26 cellular contexts compared by ENCODE assay signal in genomic region chrX:153060095-153060445, GRCh38. TPM values are rescaled to one million over a fixed set of nuclear protein-coding genes. Genes with fewer than 3 reads are reported as not detected.
"Had no signal": no experiment of that assay in that cellular context is flagged by ENCODE, and none has a peak within 500 bp of the region (broad histone marks: within the 10 kb centered on the region; RNA-seq: fewer than 3 reads in every experiment).

No MANE protein-coding gene starts in this region.

- H3K27ac ChIP-seq: coronary artery, epithelial cell of prostate, esophagus squamous epithelium, gastrocnemius medialis, heart right ventricle, left lung, lower lobe of right lung had no signal

- H3K27ac Mint-ChIP-seq: dendritic cell treated with granulocyte-macrophage colony-stimulating factor and Interleukin-4, amounts not matched to agents 40 ng/mL and 50 ng/mL, for 4 days; effector memory CD8-positive, alpha-beta T cell; endodermal cell; mesothelial cell of epicardium had no signal

- H3K4me3 ChIP-seq: coronary artery, esophagus squamous epithelium, gastrocnemius medialis, heart right ventricle, left lung, lower lobe of right lung, mucosa of descending colon had no signal

- H3K36me3 Mint-ChIP-seq: mesothelial cell of epicardium had no signal

- H3K4me1 ChIP-seq: gastrocnemius medialis, left lung, lower lobe of right lung had no signal

- DNase-seq: cerebellar nuclear complex; effector CD8-positive, alpha-beta T cell; effector memory CD8-positive, alpha-beta T cell; endodermal cell; erythroblast; esophagus squamous epithelium; foreskin fibroblast; foreskin melanocyte; gastrocnemius medialis; glutamatergic neuron; head of caudate nucleus; heart right ventricle; hippocampal formation; kidney glomerular epithelial cell; left cardiac atrium; left lung; left ventricle myocardium superior; lower lobe of right lung; mesenchymal stem cell; mucosa of descending colon had no signal

- H3K36me3 ChIP-seq: esophagus squamous epithelium, gastrocnemius medialis, heart right ventricle, left lung, lower lobe of right lung had no signal

- H3K9me3 Mint-ChIP-seq: dendritic cell treated with granulocyte-macrophage colony-stimulating factor and Interleukin-4, amounts not matched to agents 40 ng/mL and 50 ng/mL, for 4 days; effector memory CD8-positive, alpha-beta T cell had no signal

- H3K4me3 Mint-ChIP-seq: dendritic cell treated with granulocyte-macrophage colony-stimulating factor and Interleukin-4, amounts not matched to agents 40 ng/mL and 50 ng/mL, for 4 days; effector memory CD8-positive, alpha-beta T cell; endodermal cell; mesothelial cell of epicardium had no signal

- H3K9me3 ChIP-seq: esophagus squamous epithelium, gastrocnemius medialis, heart right ventricle, left lung, lower lobe of right lung, mucosa of descending colon had no signal

RNA-seq across cellular contexts. Expression of gene PNMA3, which starts 3.8 kb away (rescaled TPM):
- total RNA-seq: dermis microvascular lymphatic vessel endothelial cell, gastrocnemius medialis, lung microvascular endothelial cell had no signal
